8 cellular contexts compared by ENCODE assay signal in genomic region chr1:64471724-64472276, GRCh38. TPM values are rescaled to one million over a fixed set of nuclear protein-coding genes. Genes with fewer than 3 reads are reported as not detected.
DNase-seq lines count a peak whose midpoint lies in the region; ATAC-seq, FAIRE-seq and TF ChIP-seq lines count a peak whose summit lies in the region.

No MANE protein-coding gene starts in this region.

- no peak overlapping the region for H2AK5ac ChIP-seq in mesendoderm (ENCODE audit: low read length)

- H3K9ac ChIP-seq in mesendoderm (ENCODE audit: low read length) = peak overlapping the region; percentile 90

- H3K79me2 ChIP-seq in mesendoderm (ENCODE audit: control insufficient read depth, insufficient read depth, low read length) = peaks cover 49% of the 10 kb centered on the region

- H3K36me3 ChIP-seq in bronchial epithelial cell (ENCODE audit: control insufficient read depth, insufficient read depth, low read length) (no peaks in the 10 kb centered on the region), mesendoderm (ENCODE audit: control insufficient read depth, insufficient read depth, low read length) (no peaks in the 10 kb centered on the region)

- H3K9me3 Mint-ChIP-seq in stimulated activated naive CD8-positive, alpha-beta T cell treated with anti-CD3 and anti-CD28 coated beads, Interleukin-15, Interleukin-2, amounts not matched to agents 100 ng/mL and 50 ng/mL, for 24 hours = no peaks in the 10 kb centered on the region

- no CpG with 5 or more reads among the region's 14 CpGs for WGBS in mesendoderm (ENCODE audit: extremely low coverage, insufficient coverage, low lambda C conversion rate)

- peak overlapping the region; percentile 86 for H3K27ac ChIP-seq in mesendoderm (ENCODE audit: low read depth, low read length)

- peaks cover 19% of the 10 kb centered on the region for H3K79me1 ChIP-seq in mesendoderm (ENCODE audit: low read length)

- peak overlapping the region; percentile 93 for H2BK5ac ChIP-seq in mesendoderm (ENCODE audit: low read length)

- peak overlapping the region; percentile 97 for H3K18ac ChIP-seq in mesendoderm (ENCODE audit: low read length)

- no peak overlapping the region for H3K27ac Mint-ChIP-seq in stimulated activated naive CD8-positive, alpha-beta T cell treated with anti-CD3 and anti-CD28 coated beads, Interleukin-15, Interleukin-2, amounts not matched to agents 100 ng/mL and 50 ng/mL, for 24 hours

- ATAC-seq in stimulated activated naive CD8-positive, alpha-beta T cell treated with anti-CD3 and anti-CD28 coated beads, Interleukin-15, Interleukin-2, amounts not matched to agents 100 U/mL and 50 U/mL, for 24 hours = no peak
- no peak for ATAC-seq in HG03354 (IDR thresholded peaks at IDR 0.05; ENCODE audit: poor library complexity, severe bottlenecking, unreplicated experiment)

- H4K5ac ChIP-seq in mesendoderm (ENCODE audit: low read length) = no peak overlapping the region

- H3K27me3 ChIP-seq in bronchial epithelial cell (ENCODE audit: control insufficient read depth, insufficient read depth, low read length) (no peaks in the 10 kb centered on the region), mesendoderm (ENCODE audit: insufficient read depth, low read length, poor library complexity) (no peaks in the 10 kb centered on the region)

- no peaks in the 10 kb centered on the region for H3K36me3 Mint-ChIP-seq in stimulated activated naive CD8-positive, alpha-beta T cell treated with anti-CD3 and anti-CD28 coated beads, Interleukin-15, Interleukin-2, amounts not matched to agents 100 ng/mL and 50 ng/mL, for 24 hours (ENCODE audit: low read depth)

- no peak overlapping the region for H2BK120ac ChIP-seq in mesendoderm (ENCODE audit: low read depth, low read length)

- peak overlapping the region; percentile 88 for H3K4me3 Mint-ChIP-seq in stimulated activated naive CD8-positive, alpha-beta T cell treated with anti-CD3 and anti-CD28 coated beads, Interleukin-15, Interleukin-2, amounts not matched to agents 100 ng/mL and 50 ng/mL, for 24 hours

- peak overlapping the region; percentile 80 for H3K4me2 ChIP-seq in mesendoderm (ENCODE audit: low read length)

- peaks cover 20% of the 10 kb centered on the region for H3K4me1 Mint-ChIP-seq in stimulated activated naive CD8-positive, alpha-beta T cell treated with anti-CD3 and anti-CD28 coated beads, Interleukin-15, Interleukin-2, amounts not matched to agents 100 ng/mL and 50 ng/mL, for 24 hours (ENCODE audit: low read depth)

- H4K8ac ChIP-seq in mesendoderm (ENCODE audit: low read depth, low read length) = no peak overlapping the region

- H3K4ac ChIP-seq in mesendoderm (ENCODE audit: low read depth, low read length) = peak overlapping the region; percentile 84

- H3K4me3 ChIP-seq in bronchial epithelial cell (ENCODE audit: low read depth, low read length) (peak overlapping the region; percentile 63), mesendoderm (ENCODE audit: low read length) (peak overlapping the region; percentile 96)

- peak overlapping the region; percentile 98 for H3K23ac ChIP-seq in mesendoderm (ENCODE audit: low read length)

- peaks cover 59% of the 10 kb centered on the region for H3K27me3 Mint-ChIP-seq in stimulated activated naive CD8-positive, alpha-beta T cell treated with anti-CD3 and anti-CD28 coated beads, Interleukin-15, Interleukin-2, amounts not matched to agents 100 ng/mL and 50 ng/mL, for 24 hours

- H3K56ac ChIP-seq in mesendoderm (ENCODE audit: low read length) = peak overlapping the region; percentile 97

- peaks cover 28% of the 10 kb centered on the region for H3K4me1 ChIP-seq in mesendoderm (ENCODE audit: control insufficient read depth, low read depth, low read length)

- no peak for DNase-seq in stimulated activated naive CD8-positive, alpha-beta T cell treated with anti-CD3 and anti-CD28 coated beads, Interleukin-15, Interleukin-2, amounts not matched to agents 100 U/mL and 50 U/mL, for 24 hours
- DNase-seq in bronchial epithelial cell (ENCODE audit: low read depth) (peak; percentile 35), mesendoderm (peak; percentile 81), HuH-7 (ENCODE audit: low spot score) (no peak), NCI-H1092 treated with DMSO at 0.1 percent for 48 hours (lab: John Stamatoyannopoulos, UW) (no peak)
- DNase-seq in activated CD4-positive, CD25-positive, alpha-beta regulatory T cell (lab: John Stamatoyannopoulos, UW) = no peak

- H2BK15ac ChIP-seq in mesendoderm (replicated peaks; ENCODE audit: low read depth) = no peak overlapping the region

- no peak for TF ChIP-seq CTCF in bronchial epithelial cell (IDR thresholded peaks at IDR 0.05; ENCODE audit: insufficient read depth, low read length, severe bottlenecking)

- no peak for FAIRE-seq in bronchial epithelial cell (lab: Jason Lieb, UNC)

RNA-seq across cellular contexts. Expression of gene CACHD1, which starts 1.9 kb away (rescaled TPM):
- 0.77 and 1.8 TPM in 2 replicates for total RNA-seq in bronchial epithelial cell
- 40.3 TPM for polyA plus RNA-seq in mesendoderm (2013, experiment 1 of 2)
- 39.6 TPM for polyA plus RNA-seq in mesendoderm (2013, experiment 2 of 2)

Comparison
In these comparisons a context has a peak if more than half of its experiments do, and no peak if none do; other contexts are left out.
1. DNase-seq: peak in bronchial epithelial cell (single experiment) and mesendoderm (single experiment); none in stimulated activated naive CD8-positive, alpha-beta T cell treated with anti-CD3 and anti-CD28 coated beads, Interleukin-15, Interleukin-2, amounts not matched to agents 100 U/mL and 50 U/mL, for 24 hours (single experiment), activated CD4-positive, CD25-positive, alpha-beta regulatory T cell (0 of 4), HuH-7 (single experiment) and NCI-H1092 treated with DMSO at 0.1 percent for 48 hours (single experiment).